ENCODE assay signal across 1 cellular context in genomic region chr18:35441857-35442595, GRCh38.
TF ChIP-seq lines count a peak whose summit lies in the region.

No MANE protein-coding gene starts in this region.

TF ChIP-seq in endothelial cell of umbilical vein, 7 proteins besides CTCF, POLR2A, EP300 and RAD21:
- TF ChIP-seq GATA2 (IDR thresholded peaks at IDR 0.05; ENCODE audit: insufficient read depth, insufficient read length, low read depth, low read length), result no peak
- TF ChIP-seq FOS (IDR thresholded peaks at IDR 0.05; ENCODE audit: borderline replicate concordance, insufficient read depth, low read length), result no peak
- TF ChIP-seq MYC (IDR thresholded peaks at IDR 0.05; ENCODE audit: low read depth, low read length), result no peak
- TF ChIP-seq MAX (IDR thresholded peaks at IDR 0.05; ENCODE audit: insufficient read depth, insufficient read length), result no peak
- no peak for TF ChIP-seq JUN (IDR thresholded peaks at IDR 0.05; ENCODE audit: borderline replicate concordance, insufficient read depth, insufficient read length, low read depth)
- TF ChIP-seq EZH2 (IDR thresholded peaks at IDR 0.05; ENCODE audit: borderline replicate concordance, low read depth, low read length, severe bottlenecking), result no peak
- TF ChIP-seq POLR2AphosphoS5 (IDR thresholded peaks at IDR 0.05; ENCODE audit: insufficient read depth, low read depth, low read length), result no peak
